ENCODE assay signal across 15 cellular contexts in the genomic region with DNA sequence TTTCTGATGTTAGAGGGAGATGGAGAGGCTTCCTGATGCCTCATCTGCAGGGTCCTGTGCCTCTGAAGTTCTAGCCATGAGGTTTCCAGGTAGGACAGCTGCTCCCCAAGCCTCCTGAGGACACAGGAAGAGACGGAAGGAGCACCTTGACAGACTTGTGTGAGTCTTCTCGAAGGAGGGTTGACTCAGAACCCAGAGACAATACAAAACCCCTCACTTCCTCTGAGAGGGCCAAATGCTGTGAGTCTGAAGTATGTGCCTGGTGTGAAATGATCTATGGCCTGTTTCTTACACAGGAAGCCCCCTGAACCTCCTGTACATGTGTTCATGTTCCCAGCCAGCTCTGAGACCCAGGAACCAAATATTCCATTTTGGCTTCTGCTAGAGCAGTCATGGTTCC.
DNase-seq lines count a peak whose midpoint lies in the region; ATAC-seq lines count a peak whose summit lies in the region.
"Had no signal": no experiment of that assay in that cellular context is flagged by ENCODE, and none has a peak within 500 bp of the region (broad histone marks: within the 10 kb centered on the region; RNA-seq: fewer than 3 reads in every experiment).

No MANE protein-coding gene starts in this region.

- H3K9me3 Mint-ChIP-seq in activated naive CD8-positive, alpha-beta T cell treated with anti-CD3 and anti-CD28 coated beads, Interleukin-2, amount 10 ng/mL, durations not matched to agents 7 days and 5 days, result no peaks in the 10 kb centered on the region
- no peaks in the 10 kb centered on the region for H3K9me3 Mint-ChIP-seq in activated naive CD8-positive, alpha-beta T cell treated with anti-CD3 and anti-CD28 coated beads for 36 hours
- no peaks in the 10 kb centered on the region for H3K9me3 Mint-ChIP-seq in IgD-negative memory B cell
- H3K9me3 Mint-ChIP-seq in stimulated activated effector memory CD8-positive, alpha-beta T cell treated with anti-CD3 and anti-CD28 coated beads, Interleukin-12 subunit alpha, Interleukin-12 subunit beta, amount 100 ng/mL, for 72 hours, result no peaks in the 10 kb centered on the region
- H3K9me3 Mint-ChIP-seq: mesothelial cell of epicardium had no signal

- no peak for DNase-seq in activated naive CD8-positive, alpha-beta T cell treated with anti-CD3 and anti-CD28 coated beads, Interleukin-2, amount 10 ng/mL, durations not matched to agents 7 days and 5 days
- DNase-seq in activated naive CD8-positive, alpha-beta T cell treated with anti-CD3 and anti-CD28 coated beads for 36 hours, result no peak
- peak; percentile 39 for DNase-seq in dermis blood vessel endothelial cell
- no peak for DNase-seq in stimulated activated effector memory CD8-positive, alpha-beta T cell treated with anti-CD3 and anti-CD28 coated beads, Interleukin-12 subunit alpha, Interleukin-12 subunit beta, amount 100 ng/mL, for 72 hours (ENCODE audit: low spot score in 2 of 2)
- DNase-seq in ACHN, result no peak
- DNase-seq in MG63, result no peak
- DNase-seq: activated CD4-positive, alpha-beta T cell treated with anti-CD3 and anti-CD28 coated beads for 1 hour; activated effector memory CD4-positive, alpha-beta T cell treated with anti-CD3 and anti-CD28 coated beads, Interleukin-2, amount 50 U/mL, for 16 hours; NCI-H1694; NCI-H524 treated with DMSO at 0.1 percent for 48 hours; spleen had no signal

- peaks cover 84% of the 10 kb centered on the region for H3K36me3 ChIP-seq in MG63

- POLR2A ChIA-PET in activated naive CD8-positive, alpha-beta T cell treated with anti-CD3 and anti-CD28 coated beads, Interleukin-2, amount 10 ng/mL, durations not matched to agents 7 days and 5 days (lab: Charles Lee), result no interaction called here

- no peaks in the 10 kb centered on the region for H3K9me3 ChIP-seq in MG63
- H3K9me3 ChIP-seq: spleen, suprapubic skin had no signal

- peaks cover 31% of the 10 kb centered on the region for H3K36me3 Mint-ChIP-seq in activated naive CD8-positive, alpha-beta T cell treated with anti-CD3 and anti-CD28 coated beads, Interleukin-2, amount 10 ng/mL, durations not matched to agents 7 days and 5 days
- H3K36me3 Mint-ChIP-seq in activated naive CD8-positive, alpha-beta T cell treated with anti-CD3 and anti-CD28 coated beads for 36 hours, result peaks cover 38% of the 10 kb centered on the region
- peaks cover 7% of the 10 kb centered on the region for H3K36me3 Mint-ChIP-seq in IgD-negative memory B cell
- peaks cover 94% of the 10 kb centered on the region for H3K36me3 Mint-ChIP-seq in stimulated activated effector memory CD8-positive, alpha-beta T cell treated with anti-CD3 and anti-CD28 coated beads, Interleukin-12 subunit alpha, Interleukin-12 subunit beta, amount 100 ng/mL, for 72 hours

- H3K27ac Mint-ChIP-seq in activated naive CD8-positive, alpha-beta T cell treated with anti-CD3 and anti-CD28 coated beads, Interleukin-2, amount 10 ng/mL, durations not matched to agents 7 days and 5 days, result peak overlapping the region; percentile 55
- no peak overlapping the region for H3K27ac Mint-ChIP-seq in activated naive CD8-positive, alpha-beta T cell treated with anti-CD3 and anti-CD28 coated beads for 36 hours
- H3K27ac Mint-ChIP-seq in IgD-negative memory B cell, result peak overlapping the region; percentile 9 to 89 (median 74)
- peak overlapping the region; percentile 74 for H3K27ac Mint-ChIP-seq in stimulated activated effector memory CD8-positive, alpha-beta T cell treated with anti-CD3 and anti-CD28 coated beads, Interleukin-12 subunit alpha, Interleukin-12 subunit beta, amount 100 ng/mL, for 72 hours

- no peaks in the 10 kb centered on the region for H3K27me3 ChIP-seq in MG63
- H3K27me3 ChIP-seq: spleen, suprapubic skin had no signal

- no peak overlapping the region for H3K4me3 Mint-ChIP-seq in activated naive CD8-positive, alpha-beta T cell treated with anti-CD3 and anti-CD28 coated beads, Interleukin-2, amount 10 ng/mL, durations not matched to agents 7 days and 5 days
- H3K4me3 Mint-ChIP-seq in activated naive CD8-positive, alpha-beta T cell treated with anti-CD3 and anti-CD28 coated beads for 36 hours, result no peak overlapping the region
- no peak overlapping the region for H3K4me3 Mint-ChIP-seq in IgD-negative memory B cell
- H3K4me3 Mint-ChIP-seq in stimulated activated effector memory CD8-positive, alpha-beta T cell treated with anti-CD3 and anti-CD28 coated beads, Interleukin-12 subunit alpha, Interleukin-12 subunit beta, amount 100 ng/mL, for 72 hours, result no peak overlapping the region
- H3K4me3 Mint-ChIP-seq: mesothelial cell of epicardium had no signal

- H3K4me3 ChIP-seq in MG63, result no peak overlapping the region
- H3K4me3 ChIP-seq: spleen, suprapubic skin had no signal

- H3K27me3 Mint-ChIP-seq in activated naive CD8-positive, alpha-beta T cell treated with anti-CD3 and anti-CD28 coated beads, Interleukin-2, amount 10 ng/mL, durations not matched to agents 7 days and 5 days, result no peaks in the 10 kb centered on the region
- H3K27me3 Mint-ChIP-seq in activated naive CD8-positive, alpha-beta T cell treated with anti-CD3 and anti-CD28 coated beads for 36 hours, result no peaks in the 10 kb centered on the region
- no peaks in the 10 kb centered on the region for H3K27me3 Mint-ChIP-seq in IgD-negative memory B cell

- peak; percentile 30 for ATAC-seq in activated naive CD8-positive, alpha-beta T cell treated with anti-CD3 and anti-CD28 coated beads, Interleukin-2, amount 10 ng/mL, durations not matched to agents 7 days and 5 days (ENCODE audit: low read depth)
- peak; percentile 57 for ATAC-seq in stimulated activated effector memory CD8-positive, alpha-beta T cell treated with anti-CD3 and anti-CD28 coated beads, Interleukin-12 subunit alpha, Interleukin-12 subunit beta, amount 100 ng/mL, for 72 hours
- no peak for ATAC-seq in HG02852 (IDR thresholded peaks at IDR 0.05; ENCODE audit: unreplicated experiment)

- in situ Hi-C loops in ACHN (cut with HindIII; ENCODE audit: low pct_ligation_motif_present, low pct_unique_long_range_greater_than_20kb, low sequenced_read_pairs), result no loop called here

- peaks cover 4% of the 10 kb centered on the region for H3K4me1 Mint-ChIP-seq in activated naive CD8-positive, alpha-beta T cell treated with anti-CD3 and anti-CD28 coated beads, Interleukin-2, amount 10 ng/mL, durations not matched to agents 7 days and 5 days
- peaks cover 5% of the 10 kb centered on the region for H3K4me1 Mint-ChIP-seq in activated naive CD8-positive, alpha-beta T cell treated with anti-CD3 and anti-CD28 coated beads for 36 hours
- H3K4me1 Mint-ChIP-seq in IgD-negative memory B cell, result peaks cover 0 to 3% (median 3%) of the 10 kb centered on the region in 3 donors
- peaks cover 19% of the 10 kb centered on the region for H3K4me1 Mint-ChIP-seq in stimulated activated effector memory CD8-positive, alpha-beta T cell treated with anti-CD3 and anti-CD28 coated beads, Interleukin-12 subunit alpha, Interleukin-12 subunit beta, amount 100 ng/mL, for 72 hours
